In genomic region chr6:36677059-36677749, GRCh38 we compare ENCODE assay signal across 9 cellular contexts. TPM values are rescaled to one million over a fixed set of nuclear protein-coding genes. Genes with fewer than 3 reads are reported as not detected.
DNase-seq lines count a peak whose midpoint lies in the region; ATAC-seq and TF ChIP-seq lines count a peak whose summit lies in the region.
"Had no signal": no experiment of that assay in that cellular context is flagged by ENCODE, and none has a peak within 500 bp of the region (broad histone marks: within the 10 kb centered on the region; RNA-seq: fewer than 3 reads in every experiment).

No MANE protein-coding gene starts in this region.

- 42% methylated on average over 7 of the region's 7 CpGs for WGBS in suprapubic skin

- H3K27ac Mint-ChIP-seq in T-helper 1 cell treated with Interleukin-12 subunit alpha and Interleukin-12 subunit beta and Interleukin-4 antibody, amounts not matched to agents 30 μg/mL and 1 μg/mL, for 36 hours, result peak overlapping the region; percentile 86
- peak overlapping the region; percentile 59 for H3K27ac Mint-ChIP-seq in activated CD8-positive, alpha-beta T cell treated with anti-CD3 and anti-CD28 coated beads for 36 hours

- POLR2A ChIA-PET in activated CD8-positive, alpha-beta T cell treated with anti-CD3 and anti-CD28 coated beads for 36 hours (lab: Charles Lee), result interaction anchor here (0.9 kb wide), 1 partner anchor 15 kb away, joined by 3 read pairs; no protein-coding TSS in a partner anchor
- POLR2A ChIA-PET in GM10248 (lab: Yijun Ruan, JAX), result interaction anchor here (0.5 to 2.1 kb wide), 2 partner anchors 10 to 58 kb away, joined by 6 to 25 read pairs; no protein-coding TSS in a partner anchor

- no peaks in the 10 kb centered on the region for H3K9me3 ChIP-seq in suprapubic skin

- no peaks in the 10 kb centered on the region for H3K27me3 ChIP-seq in suprapubic skin

- TF ChIP-seq CTCF in activated CD8-positive, alpha-beta T cell treated with anti-CD3 and anti-CD28 coated beads for 36 hours (IDR thresholded peaks at IDR 0.05), result no peak
- TF ChIP-seq CTCF in suprapubic skin (IDR thresholded peaks at IDR 0.05) (no peak), GM10248 (IDR thresholded peaks at IDR 0.05; ENCODE audit: control extremely low read depth, extremely low read depth, low read depth, missing control alignments) (no peak)

- peak overlapping the region; percentile 97 for H3K4me3 ChIP-seq in suprapubic skin

- H3K9me3 Mint-ChIP-seq in T-helper 1 cell treated with Interleukin-12 subunit alpha and Interleukin-12 subunit beta and Interleukin-4 antibody, amounts not matched to agents 30 μg/mL and 1 μg/mL, for 36 hours, result no peaks in the 10 kb centered on the region
- H3K9me3 Mint-ChIP-seq in activated CD8-positive, alpha-beta T cell treated with anti-CD3 and anti-CD28 coated beads for 36 hours, result no peaks in the 10 kb centered on the region

- H3K36me3 ChIP-seq in suprapubic skin, result no peaks in the 10 kb centered on the region

- DNase-seq in T-helper 1 cell (no peak), iris pigment epithelial cell (ENCODE audit: low read depth) (peak; percentile 54), suprapubic skin (ENCODE audit: low spot score in 2 of 2) (no peak), superior temporal gyrus (ENCODE audit: extremely low spot score) (no peak), DMS153 (lab: John Stamatoyannopoulos, UW) (no peak), GM10248 (ENCODE audit: extremely low spot score) (no peak)
- no peak for DNase-seq in activated CD8-positive, alpha-beta T cell treated with anti-CD3 and anti-CD28 coated beads for 36 hours
- DNase-seq: NCI-H187 had no signal

- H3K4me1 Mint-ChIP-seq in T-helper 1 cell treated with Interleukin-12 subunit alpha and Interleukin-12 subunit beta and Interleukin-4 antibody, amounts not matched to agents 30 μg/mL and 1 μg/mL, for 36 hours (ENCODE audit: low read depth), result peaks cover 44% of the 10 kb centered on the region
- H3K4me1 Mint-ChIP-seq in activated CD8-positive, alpha-beta T cell treated with anti-CD3 and anti-CD28 coated beads for 36 hours (ENCODE audit: low read depth), result peaks cover 37% of the 10 kb centered on the region

- no peak for ATAC-seq in activated CD8-positive, alpha-beta T cell treated with anti-CD3 and anti-CD28 coated beads for 36 hours

- no peak for TF ChIP-seq POLR2A in suprapubic skin (IDR thresholded peaks at IDR 0.05)

- CTCF ChIA-PET in activated CD8-positive, alpha-beta T cell treated with anti-CD3 and anti-CD28 coated beads for 36 hours (lab: Charles Lee), result interaction anchor here (1.0 to 6.8 kb wide), 4 partner anchors 10 to 81 kb away, joined by 3 to 36 read pairs (median 4); no protein-coding TSS in a partner anchor
- CTCF ChIA-PET in GM10248 (lab: Yijun Ruan, JAX), result interaction anchor here (1.1 to 10.3 kb wide), 4 partner anchors 11 to 82 kb away, joined by 3 to 104 read pairs (median 7); no protein-coding TSS in a partner anchor

- H3K36me3 Mint-ChIP-seq in T-helper 1 cell treated with Interleukin-12 subunit alpha and Interleukin-12 subunit beta and Interleukin-4 antibody, amounts not matched to agents 30 μg/mL and 1 μg/mL, for 36 hours (ENCODE audit: low read depth), result peaks cover 19% of the 10 kb centered on the region
- H3K36me3 Mint-ChIP-seq in activated CD8-positive, alpha-beta T cell treated with anti-CD3 and anti-CD28 coated beads for 36 hours (ENCODE audit: low read depth), result peaks cover 13% of the 10 kb centered on the region

- H3K27me3 Mint-ChIP-seq in T-helper 1 cell treated with Interleukin-12 subunit alpha and Interleukin-12 subunit beta and Interleukin-4 antibody, amounts not matched to agents 30 μg/mL and 1 μg/mL, for 36 hours (ENCODE audit: low read depth), result no peaks in the 10 kb centered on the region
- peaks cover 4% of the 10 kb centered on the region for H3K27me3 Mint-ChIP-seq in activated CD8-positive, alpha-beta T cell treated with anti-CD3 and anti-CD28 coated beads for 36 hours

- H3K4me1 ChIP-seq in suprapubic skin, result peaks cover 40% of the 10 kb centered on the region

- intact Hi-C loops in activated CD8-positive, alpha-beta T cell treated with anti-CD3 and anti-CD28 coated beads for 36 hours (cut with micrococcal nuclease), result no loop called here

- H3K27ac ChIP-seq in suprapubic skin, result peak overlapping the region; percentile 100

- no peak for TF ChIP-seq EP300 in suprapubic skin (IDR thresholded peaks at IDR 0.05)

- peak overlapping the region; percentile 85 for H3K4me3 Mint-ChIP-seq in T-helper 1 cell treated with Interleukin-12 subunit alpha and Interleukin-12 subunit beta and Interleukin-4 antibody, amounts not matched to agents 30 μg/mL and 1 μg/mL, for 36 hours
- peak overlapping the region; percentile 91 for H3K4me3 Mint-ChIP-seq in activated CD8-positive, alpha-beta T cell treated with anti-CD3 and anti-CD28 coated beads for 36 hours

RNA-seq across cellular contexts. Expression of gene CDKN1A, which starts 1.3 kb away (rescaled TPM):
- 10 to 100 TPM; 42.3 to 47.4 TPM for total RNA-seq in activated CD8-positive, alpha-beta T cell treated with anti-CD3 and anti-CD28 coated beads for 36 hours
- total RNA-seq in suprapubic skin, result 100 to 1,000 TPM; 138 to 315 (median 207) TPM

RNA-seq across cellular contexts. Expression of gene RAB44, which starts 20.4 kb away (rescaled TPM):
- total RNA-seq in activated CD8-positive, alpha-beta T cell treated with anti-CD3 and anti-CD28 coated beads for 36 hours, result under 1 TPM in 1 of 2 experiments, not detected in 1; 0.07 TPM
- 1 to 10 TPM in 1 of 4 donors, under 1 TPM in 2, not detected in 1; 0.16 to 1.1 (median 0.17) TPM for total RNA-seq in suprapubic skin
